In the genomic region with DNA sequence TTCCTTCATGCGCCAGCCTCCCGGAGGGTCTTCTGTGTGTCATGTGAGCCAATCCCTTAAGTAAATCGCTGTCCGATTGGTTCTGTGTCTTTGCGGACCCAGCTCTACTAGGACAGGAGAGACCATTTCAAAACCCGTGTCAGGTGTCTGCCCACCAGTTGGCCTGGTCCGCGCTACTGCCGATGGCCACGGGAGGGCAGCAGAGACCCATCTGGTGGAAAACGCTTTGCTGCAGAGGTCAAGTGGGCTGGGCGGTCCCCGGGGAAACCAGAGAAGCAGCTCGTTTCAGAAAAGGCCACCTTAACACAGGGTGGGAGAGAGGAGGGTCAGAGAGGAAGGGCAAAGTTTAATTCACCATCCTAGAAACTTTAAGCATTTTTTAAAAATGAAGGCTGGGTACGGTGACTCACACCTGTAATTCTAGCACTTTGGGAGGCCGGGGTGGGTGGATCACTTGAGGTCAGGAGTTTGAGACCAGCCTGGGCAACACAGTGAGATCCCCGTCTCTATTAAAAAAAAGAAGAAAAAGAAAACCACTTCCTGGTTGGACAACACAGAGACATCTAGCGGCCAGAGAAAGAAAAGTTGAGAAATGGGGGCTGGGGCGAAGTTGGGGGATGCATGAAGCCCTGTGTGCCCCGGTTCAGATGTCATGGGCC, we compare ENCODE assay signal across 8 cellular contexts. TPM values are rescaled to one million over a fixed set of nuclear protein-coding genes. Genes with fewer than 3 reads are reported as not detected.
DNase-seq lines count a peak whose midpoint lies in the region; ATAC-seq and TF ChIP-seq lines count a peak whose summit lies in the region.

No MANE protein-coding gene starts in this region.

- intact Hi-C loops in MCF 10A (cut with micrococcal nuclease), result loop anchor here (1.0 to 10.0 kb wide), 3 partner anchors 130 to 282 kb away; no protein-coding TSS in a partner anchor

- no peak overlapping the region for H3K4me3 ChIP-seq in WI38 (ENCODE audit: low read depth, low read length)

- peaks cover 6% of the 10 kb centered on the region for H3K4me1 Mint-ChIP-seq in MCF 10A (ENCODE audit: insufficient read depth, unreplicated experiment)

- CTCF ChIA-PET in MCF 10A (lab: Yijun Ruan, JAX), result interaction anchor here (0.5 to 1.9 kb wide), 60 partner anchors 10 to 706 kb away, joined by 3 to 31 read pairs (median 4); no protein-coding TSS in a partner anchor

- DNase-seq in DMS53 (lab: John Stamatoyannopoulos, UW) (peak; percentile 85), NCI-H2171 treated with DMSO at 0.1 percent for 48 hours (lab: John Stamatoyannopoulos, UW) (peak; percentile 73), MCF 10A (ENCODE audit: unreplicated experiment) (peak; percentile 80), inferior parietal cortex (ENCODE audit: extremely low spot score) (peak; percentile 81)
- peak; percentile 85 for DNase-seq in stimulated activated CD4-positive, alpha-beta T cell treated with anti-CD3 and anti-CD28 coated beads, Interleukin-12 subunit alpha, Interleukin-12 subunit beta, amount 100 ng/mL, for 4 hours

- POLR2A ChIA-PET in MCF 10A (lab: Yijun Ruan, JAX), result interaction anchor here (0.7 to 1.6 kb wide), 4 partner anchors 34 to 497 kb away, joined by 3 to 5 read pairs (median 3); no protein-coding TSS in a partner anchor

- peak overlapping the region; percentile 68 for H3K27ac Mint-ChIP-seq in MCF 10A (ENCODE audit: low read depth, unreplicated experiment)

- TF ChIP-seq CTCF in WI38 (IDR thresholded peaks at IDR 0.05; ENCODE audit: low read depth, low read length), result peak; percentile 95
- TF ChIP-seq CTCF in MCF 10A (IDR thresholded peaks at IDR 0.05; ENCODE audit: unreplicated experiment), result peak; percentile 96

- BruUV-seq in MCF 10A (replicated peaks; lab: Mats Ljungman, UMichigan), result no TSS peak

- no peaks in the 10 kb centered on the region for H3K9me3 Mint-ChIP-seq in MCF 10A (ENCODE audit: unreplicated experiment)

- no peaks in the 10 kb centered on the region for H3K36me3 Mint-ChIP-seq in MCF 10A (ENCODE audit: insufficient read depth, unreplicated experiment)

- ATAC-seq in HG02588 (IDR thresholded peaks at IDR 0.05; ENCODE audit: unreplicated experiment) (peak; percentile 62), GM21447 (IDR thresholded peaks at IDR 0.05; ENCODE audit: unreplicated experiment) (no peak)

- H3K4me3 Mint-ChIP-seq in MCF 10A (ENCODE audit: unreplicated experiment), result peak overlapping the region; percentile 58

- no peaks in the 10 kb centered on the region for H3K27me3 Mint-ChIP-seq in MCF 10A (ENCODE audit: insufficient read depth, unreplicated experiment)

RNA-seq across cellular contexts. Expression of a gene that starts 2.8 kb away (rescaled TPM):
- not detected in 2 replicates for total RNA-seq in MCF 10A (2022)
